ENCODE assay signal across 8 cellular contexts in the genomic region with DNA sequence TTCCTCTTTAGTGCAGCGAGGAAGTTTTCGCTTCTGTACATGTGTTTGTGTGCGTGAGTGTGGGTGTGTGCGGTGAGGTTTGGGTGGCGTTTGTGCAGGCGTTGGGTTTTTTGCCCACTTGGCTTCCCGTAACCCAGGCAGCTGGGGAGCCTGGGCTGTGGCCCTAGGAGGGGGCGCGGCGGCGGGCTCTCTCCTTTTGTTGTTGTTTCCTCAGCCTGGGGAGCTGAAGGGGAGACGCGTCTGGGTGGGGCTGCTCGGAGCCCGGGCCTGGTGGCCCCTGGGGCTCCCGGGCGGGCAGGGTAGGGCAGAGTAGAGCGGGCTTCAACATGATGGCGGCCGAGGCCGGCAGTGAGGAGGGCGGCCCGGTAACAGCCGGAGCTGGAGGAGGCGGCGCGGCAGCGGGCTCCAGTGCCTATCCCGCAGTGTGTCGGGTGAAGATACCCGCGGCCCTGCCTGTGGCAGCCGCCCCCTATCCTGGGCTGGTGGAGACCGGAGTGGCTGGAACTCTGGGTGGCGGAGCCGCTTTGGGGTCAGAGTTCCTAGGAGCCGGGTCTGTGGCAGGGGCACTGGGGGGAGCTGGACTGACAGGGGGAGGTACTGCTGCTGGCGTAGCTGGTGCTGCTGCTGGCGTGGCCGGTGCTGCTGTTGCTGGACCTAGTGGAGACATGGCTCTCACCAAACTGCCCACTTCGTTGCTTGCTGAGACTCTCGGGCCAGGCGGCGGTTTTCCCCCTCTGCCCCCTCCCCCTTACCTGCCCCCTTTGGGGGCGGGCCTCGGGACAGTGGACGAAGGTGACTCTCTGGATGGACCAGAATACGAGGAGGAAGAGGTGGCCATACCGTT. TPM values are rescaled to one million over a fixed set of nuclear protein-coding genes. Genes with fewer than 3 reads are reported as not detected.
DNase-seq lines count a peak whose midpoint lies in the region; FAIRE-seq and TF ChIP-seq lines count a peak whose summit lies in the region.

No MANE protein-coding gene starts in this region.

- intact Hi-C loops in mammary epithelial cell (cut with micrococcal nuclease) = loop anchor here (1.0 to 10.0 kb wide), 5 partner anchors 81 to 198 kb away; no protein-coding TSS in a partner anchor

- peaks cover 54% of the 10 kb centered on the region for H3K79me2 ChIP-seq in mammary epithelial cell (ENCODE audit: insufficient read depth, low read length)

- H3K4me3 ChIP-seq in WERI-Rb-1 (ENCODE audit: low read depth, low read length) = peak overlapping the region; percentile 69
- peak overlapping the region; percentile 68 to 92 (median 86) for H3K4me3 ChIP-seq in mammary epithelial cell (replicated peaks in 1 of 3; ENCODE audit: insufficient read depth in 1 of 3, low read depth in 2 of 3, low read length in 3 of 3)
- peak overlapping the region; percentile 66 to 93 (median 89) for H3K4me3 ChIP-seq in skin epidermis

- peak; percentile 59 for DNase-seq in GM12892 (ENCODE audit: insufficient read length)
- DNase-seq in H4 (ENCODE audit: low spot score) = peak; percentile 53
- peak; percentile 69 for DNase-seq in LHCN-M2 (ENCODE audit: low read depth)
- DNase-seq in WERI-Rb-1 = peak; percentile 72
- peak; percentile 64 for DNase-seq in mammary epithelial cell
- peak; percentile 63 for DNase-seq in iPS-NIHi7 (ENCODE audit: extremely low spot score)
- DNase-seq in MV-4-11 (lab: John Stamatoyannopoulos, UW) = no peak

- no peaks in the 10 kb centered on the region for H4K20me1 ChIP-seq in mammary epithelial cell (ENCODE audit: insufficient read depth, low read length)

- peak overlapping the region; percentile 85 for H3K9ac ChIP-seq in mammary epithelial cell (ENCODE audit: insufficient read depth, low read length)

- CTCF ChIA-PET in mammary epithelial cell (lab: Charles Lee; ENCODE audit: low non-redundant PET) = interaction anchor here (0.6 kb wide), 1 partner anchor 126 kb away, joined by 8 read pairs; no protein-coding TSS in a partner anchor

- H3K27ac ChIP-seq in WERI-Rb-1 = peak overlapping the region; percentile 94
- peak overlapping the region; percentile 77 for H3K27ac ChIP-seq in mammary epithelial cell (ENCODE audit: insufficient read depth, low read depth, low read length)
- H3K27ac ChIP-seq in skin epidermis = peak overlapping the region; percentile 48 to 98 (median 92)

- 0% methylated on average over 6 of the region's 49 CpGs for WGBS in mammary epithelial cell (ENCODE audit: low coverage, missing lambda C conversion rate)

- in situ Hi-C loops in mammary epithelial cell (cut with MboI; ENCODE audit: low sequenced_read_pairs in 2 of 2) = no loop called here

- H2AFZ ChIP-seq in mammary epithelial cell (ENCODE audit: low read depth, low read length) = peak overlapping the region; percentile 90

- TF ChIP-seq POLR2A in GM12892 (IDR thresholded peaks at IDR 0.05; ENCODE audit: low read depth, low read length) = peak; percentile 50; the same call in 1 of the 2 replicates

- H3K9me3 ChIP-seq in WERI-Rb-1 (ENCODE audit: severe bottlenecking) = no peaks in the 10 kb centered on the region
- no peaks in the 10 kb centered on the region for H3K9me3 ChIP-seq in mammary epithelial cell (replicated peaks; ENCODE audit: insufficient read depth, low read length)

- dilution Hi-C loops in mammary epithelial cell (cut with HindIII; ENCODE audit: low sequenced_read_pairs) = no loop called here

- H3K4me2 ChIP-seq in mammary epithelial cell (ENCODE audit: insufficient read depth, low read depth, low read length) = peak overlapping the region; percentile 54

- peaks cover 12% of the 10 kb centered on the region for H3K4me1 ChIP-seq in mammary epithelial cell (ENCODE audit: insufficient read depth, low read length)

- H3K27me3 ChIP-seq in WERI-Rb-1 (ENCODE audit: insufficient read depth, low read depth, severe bottlenecking) (no peaks in the 10 kb centered on the region), mammary epithelial cell (ENCODE audit: insufficient read depth, low read length) (no peaks in the 10 kb centered on the region)

- BruUV-seq in mammary epithelial cell (replicated peaks; lab: Mats Ljungman, UMichigan) = TSS peak; percentile 49

- H3K36me3 ChIP-seq in WERI-Rb-1 (peaks cover 5% of the 10 kb centered on the region), mammary epithelial cell (ENCODE audit: insufficient read depth, low read length) (no peaks in the 10 kb centered on the region)

- TF ChIP-seq CTCF in WERI-Rb-1 (IDR thresholded peaks at IDR 0.05; ENCODE audit: low read depth, low read length) = no peak
- no peak for TF ChIP-seq CTCF in mammary epithelial cell (conservative IDR thresholded peaks at IDR 0.05 in 1 of 2, IDR thresholded peaks at IDR 0.05 in 1 of 2; ENCODE audit: extremely low read depth in 1 of 2, insufficient read depth in 1 of 2, low read depth in 1 of 2, low read length in 2 of 2)

- FAIRE-seq in GM12892 (lab: Jason Lieb, UNC) = peak; percentile 82

RNA-seq across cellular contexts. Expression of a gene that starts 0.7 kb away (rescaled TPM):
- polyA plus RNA-seq in GM12892 (2012; ENCODE audit: missing spikeins) = 19.7 TPM
- 20.7 and 26.1 TPM in 2 replicates for total RNA-seq in H4 (2014; rRNA removed; shearing (Covaris generic))
- total RNA-seq in LHCN-M2 (2014; rRNA removed) = 75.9 and 93.4 TPM in 2 replicates
- polyA plus RNA-seq in LHCN-M2 (2012) = 34.4 TPM
- total RNA-seq in mammary epithelial cell = 10 to 100 TPM; 45.2 to 57.9 TPM
- 37.4 TPM for polyA plus RNA-seq in mammary epithelial cell
- 38.7 TPM for polyA minus RNA-seq in mammary epithelial cell
